Comparison of ENCODE assay signal across 8 cellular contexts in genomic region chr9:136728548-136729123, GRCh38. TPM values are rescaled to one million over a fixed set of nuclear protein-coding genes. Genes with fewer than 3 reads are reported as not detected.
A peak's percentile ranks its signal among the peaks of the same experiment; 100 is the strongest.
DNase-seq lines count a peak whose midpoint lies in the region; ATAC-seq and TF ChIP-seq lines count a peak whose summit lies in the region.

No MANE protein-coding gene starts in this region.

- H3K36me3 ChIP-seq in cardiac muscle cell = peaks cover 24% of the 10 kb centered on the region

- intact Hi-C loops in activated CD8-positive, alpha-beta T cell treated with anti-CD3 and anti-CD28 coated beads for 36 hours (cut with micrococcal nuclease) = no loop called here
- intact Hi-C loops in posterior vena cava (cut with DNase I) = no loop called here

- ATAC-seq in GM18873 (IDR thresholded peaks at IDR 0.05; ENCODE audit: low FRiP score, unreplicated experiment) = peak; percentile 4
- peak; percentile 30 for ATAC-seq in HG03196 (IDR thresholded peaks at IDR 0.05; ENCODE audit: unreplicated experiment)
- ATAC-seq in activated CD8-positive, alpha-beta T cell treated with anti-CD3 and anti-CD28 coated beads for 36 hours = peak; percentile 8
- no peak for ATAC-seq in HG03469 (IDR thresholded peaks at IDR 0.05; ENCODE audit: unreplicated experiment)

- H3K9me3 Mint-ChIP-seq in activated CD8-positive, alpha-beta T cell treated with anti-CD3 and anti-CD28 coated beads for 36 hours = no peaks in the 10 kb centered on the region

- DNase-seq in AG10803 (ENCODE audit: low read depth) (peak; percentile 47), cardiac muscle cell (ENCODE audit: low read depth in 1 of 2, low spot score in 1 of 2) (peak; percentile 58 to 59), posterior vena cava (ENCODE audit: low spot score) (peak; percentile 81), NCI-H226 (no peak)
- DNase-seq in activated CD8-positive, alpha-beta T cell treated with anti-CD3 and anti-CD28 coated beads for 36 hours = no peak

- TF ChIP-seq CTCF in AG10803 (conservative IDR thresholded peaks at IDR 0.05; ENCODE audit: low read length) (0 out of 2 replicates have a peak, but pooled peaks have one; percentile 2), cardiac muscle cell (IDR thresholded peaks at IDR 0.05; ENCODE audit: low read depth, low read length) (no peak)
- no peak for TF ChIP-seq CTCF in activated CD8-positive, alpha-beta T cell treated with anti-CD3 and anti-CD28 coated beads for 36 hours (IDR thresholded peaks at IDR 0.05)

- H3K4me1 ChIP-seq in cardiac muscle cell (ENCODE audit: low read depth) = peaks cover 13% of the 10 kb centered on the region

- POLR2A ChIA-PET in activated CD8-positive, alpha-beta T cell treated with anti-CD3 and anti-CD28 coated beads for 36 hours (lab: Charles Lee) = interaction anchor here (0.5 to 5.6 kb wide), 26 partner anchors 7 to 306 kb away, joined by 3 to 44 read pairs (median 4); partner anchors contain the start of gene LCN6

- H3K27ac ChIP-seq in cardiac muscle cell = no peak overlapping the region

- H3K27ac Mint-ChIP-seq in activated CD8-positive, alpha-beta T cell treated with anti-CD3 and anti-CD28 coated beads for 36 hours = no peak overlapping the region

- H3K4me3 ChIP-seq in AG10803 (ENCODE audit: low read length) (peak overlapping the region; percentile 96), cardiac muscle cell (peak overlapping the region; percentile 92)

- peaks cover 34% of the 10 kb centered on the region for H3K36me3 Mint-ChIP-seq in activated CD8-positive, alpha-beta T cell treated with anti-CD3 and anti-CD28 coated beads for 36 hours (ENCODE audit: low read depth)

- H3K27me3 ChIP-seq in cardiac muscle cell = no peaks in the 10 kb centered on the region

- peaks cover 45% of the 10 kb centered on the region for H3K4me1 Mint-ChIP-seq in activated CD8-positive, alpha-beta T cell treated with anti-CD3 and anti-CD28 coated beads for 36 hours (ENCODE audit: low read depth)

- CTCF ChIA-PET in activated CD8-positive, alpha-beta T cell treated with anti-CD3 and anti-CD28 coated beads for 36 hours (lab: Charles Lee) = interaction anchor here (0.7 to 4.4 kb wide), 16 partner anchors 11 to 359 kb away, joined by 3 to 15 read pairs (median 3); partner anchors contain the start of gene LCN10

- H3K9me3 ChIP-seq in cardiac muscle cell (ENCODE audit: low read depth) = no peaks in the 10 kb centered on the region

- peak overlapping the region; percentile 100 for H3K4me3 Mint-ChIP-seq in activated CD8-positive, alpha-beta T cell treated with anti-CD3 and anti-CD28 coated beads for 36 hours

- no peaks in the 10 kb centered on the region for H3K27me3 Mint-ChIP-seq in activated CD8-positive, alpha-beta T cell treated with anti-CD3 and anti-CD28 coated beads for 36 hours

RNA-seq across cellular contexts. Expression of gene LCN10, which starts 14.1 kb away (rescaled TPM):
- 1 to 10 TPM; 2.6 to 3.2 TPM for total RNA-seq in activated CD8-positive, alpha-beta T cell treated with anti-CD3 and anti-CD28 coated beads for 36 hours
- 0.63 TPM in 1 of 2 replicates, not detected in the other for total RNA-seq in cardiac muscle cell
- polyA plus RNA-seq in cardiac muscle cell = 0.25 and 0.71 TPM in 2 replicates
- total RNA-seq in posterior vena cava = 10 to 100 TPM in 1 of 2 donors, 1 to 10 TPM in 1; 9.2 to 10.0 TPM

RNA-seq across cellular contexts. Expression of gene DIPK1B, which starts 16.3 kb away (rescaled TPM):
- total RNA-seq in activated CD8-positive, alpha-beta T cell treated with anti-CD3 and anti-CD28 coated beads for 36 hours = under 1 TPM in 1 of 2 experiments, not detected in 1; 0.14 TPM
- 163 and 188 TPM in 2 replicates for total RNA-seq in cardiac muscle cell
- 162 and 190 TPM in 2 replicates for polyA plus RNA-seq in cardiac muscle cell
- total RNA-seq in posterior vena cava = 1 to 10 TPM; 7.1 to 8.3 TPM

RNA-seq across cellular contexts. Expression of gene LCN6, which starts 19.7 kb away (rescaled TPM):
- not detected for total RNA-seq in activated CD8-positive, alpha-beta T cell treated with anti-CD3 and anti-CD28 coated beads for 36 hours
- total RNA-seq in cardiac muscle cell (not detected in 2 replicates), posterior vena cava (10 to 100 TPM; 22.8 to 36.9 TPM)
- polyA plus RNA-seq in cardiac muscle cell = not detected in 2 replicates

RNA-seq across cellular contexts. Expression of gene LCN8, which starts 29.4 kb away (rescaled TPM):
- total RNA-seq in activated CD8-positive, alpha-beta T cell treated with anti-CD3 and anti-CD28 coated beads for 36 hours = not detected
- not detected in 2 replicates for total RNA-seq in cardiac muscle cell
- 0.81 TPM in 1 of 2 replicates, not detected in the other for polyA plus RNA-seq in cardiac muscle cell
- not detected for total RNA-seq in posterior vena cava

RNA-seq across cellular contexts. Expression of gene LCN15, which starts 35.7 kb away (rescaled TPM):
- not detected for total RNA-seq in activated CD8-positive, alpha-beta T cell treated with anti-CD3 and anti-CD28 coated beads for 36 hours
- total RNA-seq in cardiac muscle cell (0.32 and 0.77 TPM in 2 replicates), posterior vena cava (not detected)
- 0.17 TPM in 1 of 2 replicates, not detected in the other for polyA plus RNA-seq in cardiac muscle cell

Comparison
In these comparisons a context has a peak if more than half of its experiments do, and no peak if none do; other contexts are left out.
1. DNase-seq: peak in AG10803 (single experiment), cardiac muscle cell (2 of 2) and posterior vena cava (single experiment); none in activated CD8-positive, alpha-beta T cell treated with anti-CD3 and anti-CD28 coated beads for 36 hours (single experiment) and NCI-H226 (single experiment).
2. RNA of gene DIPK1B, which starts 16.3 kb away (total RNA-seq): 163 to 188 TPM in cardiac muscle cell; 7.1 to 8.3 TPM in posterior vena cava and 0.14 TPM in activated CD8-positive, alpha-beta T cell treated with anti-CD3 and anti-CD28 coated beads for 36 hours; every median in the first group is over 10 times any median in the second.
3. RNA of gene LCN6, which starts 19.7 kb away (total RNA-seq): 22.8 to 36.9 TPM in posterior vena cava; not detected in activated CD8-positive, alpha-beta T cell treated with anti-CD3 and anti-CD28 coated beads for 36 hours and not detected in cardiac muscle cell; every median in the first group is over 10 times any median in the second.